ENCODE assay signal across 1 cellular context in the genomic region with DNA sequence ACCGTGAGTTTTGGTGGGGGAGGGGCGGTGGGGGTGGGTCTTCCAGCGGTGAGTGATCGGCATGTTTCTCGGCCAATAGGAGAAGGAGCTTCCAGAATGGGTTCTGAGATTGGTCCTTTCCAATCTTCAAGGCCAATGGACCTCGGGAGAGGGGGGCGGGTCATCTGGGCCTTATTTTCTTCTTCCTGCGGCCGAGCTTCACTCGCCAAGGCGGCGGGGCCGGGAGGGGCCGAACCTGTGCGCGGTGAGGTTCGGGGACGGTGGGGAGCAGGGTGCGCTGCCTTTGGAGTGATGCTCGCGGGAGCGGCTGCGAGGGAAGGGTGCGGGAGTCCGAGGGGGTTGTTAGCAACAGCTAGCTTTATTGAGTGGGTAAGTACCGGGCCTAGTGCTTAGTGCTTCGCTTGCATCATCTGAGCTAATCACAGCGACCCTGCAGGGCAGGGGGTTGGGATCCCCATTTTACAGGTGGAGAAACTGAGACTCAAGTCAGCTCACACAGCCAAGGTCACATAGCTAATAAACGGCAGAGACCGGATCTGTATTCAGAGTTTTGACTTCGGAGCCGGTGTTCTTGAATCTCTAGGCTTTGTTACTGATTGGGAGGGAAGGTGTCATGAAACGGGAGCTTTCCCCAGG.
A peak's percentile ranks its signal among the peaks of the same experiment; 100 is the strongest.
TF ChIP-seq lines count a peak whose summit lies in the region.

No MANE protein-coding gene starts in this region.

TF ChIP-seq in HepG2, 621 proteins besides CTCF, POLR2A, EP300 and RAD21 (continued from another document and continues in another):
- TF ChIP-seq PRDM10 (CRISPR knock-in tag; IDR thresholded peaks at IDR 0.05; ENCODE audit: low read depth) = no peak
- TF ChIP-seq KLF16 (CRISPR knock-in tag; IDR thresholded peaks at IDR 0.05) = peak in 1 of 2 experiments; percentile 76; a peak in 2 of 4 replicates
- 0 out of 2 replicates have a peak, but pooled peaks have one; percentile 14 for TF ChIP-seq ATF7-NPFF (CRISPR knock-in tag; IDR thresholded peaks at IDR 0.05; ENCODE audit: low read depth)
- TF ChIP-seq CEBPZ (IDR thresholded peaks at IDR 0.05; ENCODE audit: low read length) = no peak
- TF ChIP-seq HNRNPK (IDR thresholded peaks at IDR 0.05; ENCODE audit: low read depth, low read length, poor library complexity, severe bottlenecking) = no peak
- peak; percentile 78 for TF ChIP-seq CEBPG (CRISPR knock-in tag; IDR thresholded peaks at IDR 0.05)
- TF ChIP-seq ZNF878 (CRISPR knock-in tag; IDR thresholded peaks at IDR 0.05) = peak; percentile 74
- 0 out of 2 replicates have a peak, but pooled peaks have one; percentile 75 for TF ChIP-seq ZFP36L2 (CRISPR knock-in tag; IDR thresholded peaks at IDR 0.05)
- TF ChIP-seq ZNF782 (CRISPR knock-in tag; IDR thresholded peaks at IDR 0.05; ENCODE audit: borderline replicate concordance) = peak; percentile 80; the same call in 1 of the 2 replicates
- no peak for TF ChIP-seq NAIF1 (CRISPR knock-in tag; IDR thresholded peaks at IDR 0.05; ENCODE audit: borderline replicate concordance)
- peak; percentile 67 for TF ChIP-seq AGO1 (IDR thresholded peaks at IDR 0.05; ENCODE audit: low read depth, low read length, poor library complexity, severe bottlenecking)
- TF ChIP-seq CCDC6 (CRISPR knock-in tag; IDR thresholded peaks at IDR 0.05) = peak; percentile 87; the same call in 1 of the 2 replicates
- no peak for TF ChIP-seq ZBTB1 (CRISPR knock-in tag; IDR thresholded peaks at IDR 0.05; ENCODE audit: borderline replicate concordance)
- TF ChIP-seq ZNF749 (CRISPR knock-in tag; IDR thresholded peaks at IDR 0.05; ENCODE audit: borderline replicate concordance) = peak; percentile 81; the same call in 1 of the 2 replicates
- 0 out of 2 replicates have a peak, but pooled peaks have one; percentile 16 for TF ChIP-seq JUND (CRISPR knock-in tag; IDR thresholded peaks at IDR 0.05)
- TF ChIP-seq, protein P1, sequence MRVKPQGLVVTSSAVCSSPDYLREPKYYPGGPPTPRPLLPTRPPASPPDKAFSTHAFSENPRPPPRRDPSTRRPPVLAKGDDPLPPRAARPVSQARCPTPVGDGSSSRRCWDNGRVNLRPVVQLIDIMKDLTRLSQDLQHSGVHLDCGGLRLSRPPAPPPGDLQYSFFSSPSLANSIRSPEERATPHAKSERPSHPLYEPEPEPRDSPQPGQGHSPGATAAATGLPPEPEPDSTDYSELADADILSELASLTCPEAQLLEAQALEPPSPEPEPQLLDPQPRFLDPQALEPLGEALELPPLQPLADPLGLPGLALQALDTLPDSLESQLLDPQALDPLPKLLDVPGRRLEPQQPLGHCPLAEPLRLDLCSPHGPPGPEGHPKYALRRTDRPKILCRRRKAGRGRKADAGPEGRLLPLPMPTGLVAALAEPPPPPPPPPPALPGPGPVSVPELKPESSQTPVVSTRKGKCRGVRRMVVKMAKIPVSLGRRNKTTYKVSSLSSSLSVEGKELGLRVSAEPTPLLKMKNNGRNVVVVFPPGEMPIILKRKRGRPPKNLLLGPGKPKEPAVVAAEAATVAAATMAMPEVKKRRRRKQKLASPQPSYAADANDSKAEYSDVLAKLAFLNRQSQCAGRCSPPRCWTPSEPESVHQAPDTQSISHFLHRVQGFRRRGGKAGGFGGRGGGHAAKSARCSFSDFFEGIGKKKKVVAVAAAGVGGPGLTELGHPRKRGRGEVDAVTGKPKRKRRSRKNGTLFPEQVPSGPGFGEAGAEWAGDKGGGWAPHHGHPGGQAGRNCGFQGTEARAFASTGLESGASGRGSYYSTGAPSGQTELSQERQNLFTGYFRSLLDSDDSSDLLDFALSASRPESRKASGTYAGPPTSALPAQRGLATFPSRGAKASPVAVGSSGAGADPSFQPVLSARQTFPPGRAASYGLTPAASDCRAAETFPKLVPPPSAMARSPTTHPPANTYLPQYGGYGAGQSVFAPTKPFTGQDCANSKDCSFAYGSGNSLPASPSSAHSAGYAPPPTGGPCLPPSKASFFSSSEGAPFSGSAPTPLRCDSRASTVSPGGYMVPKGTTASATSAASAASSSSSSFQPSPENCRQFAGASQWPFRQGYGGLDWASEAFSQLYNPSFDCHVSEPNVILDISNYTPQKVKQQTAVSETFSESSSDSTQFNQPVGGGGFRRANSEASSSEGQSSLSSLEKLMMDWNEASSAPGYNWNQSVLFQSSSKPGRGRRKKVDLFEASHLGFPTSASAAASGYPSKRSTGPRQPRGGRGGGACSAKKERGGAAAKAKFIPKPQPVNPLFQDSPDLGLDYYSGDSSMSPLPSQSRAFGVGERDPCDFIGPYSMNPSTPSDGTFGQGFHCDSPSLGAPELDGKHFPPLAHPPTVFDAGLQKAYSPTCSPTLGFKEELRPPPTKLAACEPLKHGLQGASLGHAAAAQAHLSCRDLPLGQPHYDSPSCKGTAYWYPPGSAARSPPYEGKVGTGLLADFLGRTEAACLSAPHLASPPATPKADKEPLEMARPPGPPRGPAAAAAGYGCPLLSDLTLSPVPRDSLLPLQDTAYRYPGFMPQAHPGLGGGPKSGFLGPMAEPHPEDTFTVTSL (CRISPR knock-in tag; IDR thresholded peaks at IDR 0.05; ENCODE audit: borderline replicate concordance) = 0 out of 2 replicates have a peak, but pooled peaks have one; percentile 23
- no peak for TF ChIP-seq HMGA1 (CRISPR knock-in tag; conservative IDR thresholded peaks at IDR 0.05)
- no peak; the same call in 1 of the 2 replicates for TF ChIP-seq ZNF274 (CRISPR knock-in tag; IDR thresholded peaks at IDR 0.05)
- TF ChIP-seq ZNF790 (CRISPR knock-in tag; IDR thresholded peaks at IDR 0.05; ENCODE audit: borderline replicate concordance) = no peak
- TF ChIP-seq ZNF564 (CRISPR knock-in tag; IDR thresholded peaks at IDR 0.05) = peak; percentile 59; the same call in 1 of the 2 replicates
- no peak for TF ChIP-seq ZNF143 (CRISPR knock-in tag; IDR thresholded peaks at IDR 0.05)
- TF ChIP-seq ZNF496 (CRISPR knock-in tag; IDR thresholded peaks at IDR 0.05; ENCODE audit: insufficient replicate concordance) = no peak
- no peak for TF ChIP-seq ZNF639 (CRISPR knock-in tag; conservative IDR thresholded peaks at IDR 0.05)
- TF ChIP-seq ZNF572 (CRISPR knock-in tag; IDR thresholded peaks at IDR 0.05) = no peak
- TF ChIP-seq, protein P2, sequence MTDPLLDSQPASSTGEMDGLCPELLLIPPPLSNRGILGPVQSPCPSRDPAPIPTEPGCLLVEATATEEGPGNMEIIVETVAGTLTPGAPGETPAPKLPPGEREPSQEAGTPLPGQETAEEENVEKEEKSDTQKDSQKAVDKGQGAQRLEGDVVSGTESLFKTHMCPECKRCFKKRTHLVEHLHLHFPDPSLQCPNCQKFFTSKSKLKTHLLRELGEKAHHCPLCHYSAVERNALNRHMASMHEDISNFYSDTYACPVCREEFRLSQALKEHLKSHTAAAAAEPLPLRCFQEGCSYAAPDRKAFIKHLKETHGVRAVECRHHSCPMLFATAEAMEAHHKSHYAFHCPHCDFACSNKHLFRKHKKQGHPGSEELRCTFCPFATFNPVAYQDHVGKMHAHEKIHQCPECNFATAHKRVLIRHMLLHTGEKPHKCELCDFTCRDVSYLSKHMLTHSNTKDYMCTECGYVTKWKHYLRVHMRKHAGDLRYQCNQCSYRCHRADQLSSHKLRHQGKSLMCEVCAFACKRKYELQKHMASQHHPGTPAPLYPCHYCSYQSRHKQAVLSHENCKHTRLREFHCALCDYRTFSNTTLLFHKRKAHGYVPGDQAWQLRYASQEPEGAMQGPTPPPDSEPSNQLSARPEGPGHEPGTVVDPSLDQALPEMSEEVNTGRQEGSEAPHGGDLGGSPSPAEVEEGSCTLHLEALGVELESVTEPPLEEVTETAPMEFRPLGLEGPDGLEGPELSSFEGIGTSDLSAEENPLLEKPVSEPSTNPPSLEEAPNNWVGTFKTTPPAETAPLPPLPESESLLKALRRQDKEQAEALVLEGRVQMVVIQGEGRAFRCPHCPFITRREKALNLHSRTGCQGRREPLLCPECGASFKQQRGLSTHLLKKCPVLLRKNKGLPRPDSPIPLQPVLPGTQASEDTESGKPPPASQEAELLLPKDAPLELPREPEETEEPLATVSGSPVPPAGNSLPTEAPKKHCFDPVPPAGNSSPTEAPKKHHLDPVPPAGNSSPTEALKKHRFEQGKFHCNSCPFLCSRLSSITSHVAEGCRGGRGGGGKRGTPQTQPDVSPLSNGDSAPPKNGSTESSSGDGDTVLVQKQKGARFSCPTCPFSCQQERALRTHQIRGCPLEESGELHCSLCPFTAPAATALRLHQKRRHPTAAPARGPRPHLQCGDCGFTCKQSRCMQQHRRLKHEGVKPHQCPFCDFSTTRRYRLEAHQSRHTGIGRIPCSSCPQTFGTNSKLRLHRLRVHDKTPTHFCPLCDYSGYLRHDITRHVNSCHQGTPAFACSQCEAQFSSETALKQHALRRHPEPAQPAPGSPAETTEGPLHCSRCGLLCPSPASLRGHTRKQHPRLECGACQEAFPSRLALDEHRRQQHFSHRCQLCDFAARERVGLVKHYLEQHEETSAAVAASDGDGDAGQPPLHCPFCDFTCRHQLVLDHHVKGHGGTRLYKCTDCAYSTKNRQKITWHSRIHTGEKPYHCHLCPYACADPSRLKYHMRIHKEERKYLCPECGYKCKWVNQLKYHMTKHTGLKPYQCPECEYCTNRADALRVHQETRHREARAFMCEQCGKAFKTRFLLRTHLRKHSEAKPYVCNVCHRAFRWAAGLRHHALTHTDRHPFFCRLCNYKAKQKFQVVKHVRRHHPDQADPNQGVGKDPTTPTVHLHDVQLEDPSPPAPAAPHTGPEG (CRISPR knock-in tag; IDR thresholded peaks at IDR 0.05) = no peak; the same call in 1 of the 2 replicates
- no peak for TF ChIP-seq NFE2L2 (IDR thresholded peaks at IDR 0.05; ENCODE audit: low read length)
- no peak for TF ChIP-seq RFX5 (IDR thresholded peaks at IDR 0.05; ENCODE audit: low read depth, low read length)
- no peak; the same call in 1 of the 2 replicates for TF ChIP-seq TFE3 (CRISPR knock-in tag; IDR thresholded peaks at IDR 0.05)
- TF ChIP-seq HOXA5 (CRISPR knock-in tag; IDR thresholded peaks at IDR 0.05) = peak; percentile 77
- no peak for TF ChIP-seq ZNF337 (CRISPR knock-in tag; IDR thresholded peaks at IDR 0.05; ENCODE audit: borderline replicate concordance, low read depth)
- TF ChIP-seq, protein P3, sequence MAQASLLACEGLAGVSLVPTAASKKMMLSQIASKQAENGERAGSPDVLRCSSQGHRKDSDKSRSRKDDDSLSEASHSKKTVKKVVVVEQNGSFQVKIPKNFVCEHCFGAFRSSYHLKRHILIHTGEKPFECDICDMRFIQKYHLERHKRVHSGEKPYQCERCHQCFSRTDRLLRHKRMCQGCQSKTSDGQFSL (CRISPR knock-in tag; IDR thresholded peaks at IDR 0.05) = no peak
